Comparison of ENCODE assay signal across 20 cellular contexts in genomic region chr11:20259506-20259905, GRCh38.
"Had no signal": no experiment of that assay in that cellular context is flagged by ENCODE, and none has a peak within 500 bp of the region (broad histone marks: within the 10 kb centered on the region; RNA-seq: fewer than 3 reads in every experiment).

No MANE protein-coding gene starts in this region.

- ATAC-seq: activated T-cell treated with anti-CD3 and anti-CD28 coated beads, Interleukin-2, amount 50 U/mL, for 4 hours; gastrocnemius medialis; natural killer cell treated with Interleukin-12 subunit alpha and Interleukin-12 subunit beta and Interleukin-15 and Interleukin-18, amount 100 ng/mL, for 72 hours; stimulated activated naive CD8-positive, alpha-beta T cell treated with anti-CD3 and anti-CD28 coated beads, Interleukin-15, Interleukin-2, amounts not matched to agents 100 U/mL and 50 U/mL, for 24 hours; upper lobe of right lung; WTC11 had no signal

- DNase-seq: activated CD4-positive, alpha-beta T cell treated with anti-CD3 and anti-CD28 coated beads, Interleukin-2, amount 50 U/mL, for 48 hours; activated CD8-positive, alpha-beta memory T cell treated with anti-CD3 and anti-CD28 coated beads, Interleukin-2, amount 50 U/mL, for 48 hours; activated naive CD4-positive, alpha-beta T cell treated with Interleukin-2 at 50 U/mL for 16 hours; activated naive CD8-positive, alpha-beta T cell treated with anti-CD3 and anti-CD28 coated beads for 36 hours; activated T-cell treated with anti-CD3 and anti-CD28 coated beads, Interleukin-2, amount 50 U/mL, for 4 hours; cortex of kidney; endodermal cell; esophagus squamous epithelium; gastrocnemius medialis; hippocampal formation; kidney glomerular epithelial cell; left ventricle myocardium inferior; ovary; stimulated activated CD4-positive, alpha-beta T cell treated with anti-CD3 and anti-CD28 coated beads, Interleukin-4, amount 100 ng/mL, for 4 hours; stimulated activated naive CD8-positive, alpha-beta T cell treated with anti-CD3 and anti-CD28 coated beads, Interleukin-15, Interleukin-2, amounts not matched to agents 100 U/mL and 50 U/mL, for 24 hours; upper lobe of right lung had no signal

- H3K27ac ChIP-seq: cardiac muscle cell, esophagus squamous epithelium, gastrocnemius medialis, left ventricle myocardium inferior, ovary, prostate gland, upper lobe of right lung had no signal

- H3K27me3 ChIP-seq: gastrocnemius medialis, ovary, upper lobe of right lung had no signal

- H3K4me1 ChIP-seq: esophagus squamous epithelium, gastrocnemius medialis, left ventricle myocardium inferior, prostate gland, upper lobe of right lung had no signal

- H3K9me3 ChIP-seq: esophagus squamous epithelium, gastrocnemius medialis, left ventricle myocardium inferior, ovary, prostate gland, upper lobe of right lung had no signal

- H3K36me3 ChIP-seq: cardiac muscle cell, esophagus squamous epithelium, gastrocnemius medialis, left ventricle myocardium inferior, ovary, prostate gland, upper lobe of right lung had no signal

- H3K4me3 ChIP-seq: cardiac muscle cell, esophagus squamous epithelium, gastrocnemius medialis, left ventricle myocardium inferior, ovary, prostate gland, upper lobe of right lung had no signal
